Comparison of ENCODE assay signal across 25 cellular contexts in the genomic region with DNA sequence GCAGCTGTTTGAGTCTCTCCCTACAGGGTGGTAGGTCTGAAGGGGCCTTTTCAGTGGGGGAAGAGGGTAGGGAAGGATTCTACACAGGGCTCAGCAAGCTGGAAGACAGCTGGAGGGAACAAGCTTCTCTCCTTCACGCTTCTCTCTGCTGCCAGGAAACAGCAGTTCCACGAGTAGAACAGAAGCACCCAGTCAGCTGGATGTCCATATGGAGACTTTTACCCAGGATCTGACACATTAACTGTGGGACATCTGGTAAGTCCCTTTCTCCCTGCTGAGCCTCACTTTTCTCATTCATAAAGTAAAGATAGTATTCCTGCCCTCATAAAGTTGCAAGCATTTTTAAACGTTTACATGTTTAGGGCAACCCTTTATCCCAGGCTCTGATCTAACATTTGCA.
"Had no signal": no experiment of that assay in that cellular context is flagged by ENCODE, and none has a peak within 500 bp of the region (broad histone marks: within the 10 kb centered on the region; RNA-seq: fewer than 3 reads in every experiment).

No MANE protein-coding gene starts in this region.

- DNase-seq: activated CD4-positive, alpha-beta T cell treated with anti-CD3 and anti-CD28 coated beads for 48 hours; activated CD4-positive, alpha-beta T cell treated with anti-CD3 and anti-CD28 coated beads, Interleukin-2, amount 50 U/mL, for 48 hours; activated CD8-positive, alpha-beta memory T cell treated with anti-CD3 and anti-CD28 coated beads for 24 hours; activated effector memory CD4-positive, alpha-beta T cell treated with Interleukin-2 at 50 U/mL for 16 hours; activated naive CD4-positive, alpha-beta T cell treated with anti-CD3 and anti-CD28 coated beads, Interleukin-2, amount 10 ng/mL, durations not matched to agents 7 days and 5 days; activated naive CD8-positive, alpha-beta T cell treated with anti-CD3 and anti-CD28 coated beads, Interleukin-2, amount 10 ng/mL, durations not matched to agents 7 days and 5 days; brain microvascular endothelial cell; foreskin fibroblast; heart left ventricle; hypothalamus; kidney glomerular epithelial cell; left lung; lower lobe of right lung; mesenchymal stem cell; naive thymus-derived CD8-positive, alpha-beta T cell; occipital lobe; right cardiac atrium; stimulated activated CD4-positive, alpha-beta T cell treated with anti-CD3 and anti-CD28 coated beads, Interleukin-15, amount 100 ng/mL, for 24 hours; stimulated activated CD4-positive, alpha-beta T cell treated with anti-CD3 and anti-CD28 coated beads, Interleukin-2, amount 100 ng/mL, for 24 hours; stimulated activated naive CD4-positive, alpha-beta T cell treated with Interleukin-2 at 50 U/mL for 16 hours; T1000; testis; transverse colon; WERI-Rb-1 had no signal

- ATAC-seq: activated CD4-positive, CD25-positive, alpha-beta regulatory T cell treated with anti-CD3 and anti-CD28 coated beads, Interleukin-2, amount 50 U/mL, for 24 hours; heart left ventricle; left lung; lower lobe of right lung; naive thymus-derived CD8-positive, alpha-beta T cell; right cardiac atrium had no signal
